12 cellular contexts compared by ENCODE assay signal in genomic region chr2:226216578-226216977, GRCh38.
A peak's percentile ranks its signal among the peaks of the same experiment; 100 is the strongest.
DNase-seq lines count a peak whose midpoint lies in the region; ATAC-seq and TF ChIP-seq lines count a peak whose summit lies in the region.
"Had no signal": no experiment of that assay in that cellular context is flagged by ENCODE, and none has a peak within 500 bp of the region (broad histone marks: within the 10 kb centered on the region; RNA-seq: fewer than 3 reads in every experiment).

No MANE protein-coding gene starts in this region.

- H3K9me3 ChIP-seq in left ventricle myocardium inferior (replicated peaks) (no peaks in the 10 kb centered on the region), MG63 (no peaks in the 10 kb centered on the region), neural progenitor cell (ENCODE audit: low read depth) (no peaks in the 10 kb centered on the region), aorta (ENCODE audit: control insufficient read depth, low read length) (no peaks in the 10 kb centered on the region)
- H3K9me3 ChIP-seq: BLaER1 treated with 17β-estradiol and CSF1 and Interleukin-3, amounts not matched to agents 10 nM and 100 nM had no signal

- no peaks in the 10 kb centered on the region for H4K20me1 ChIP-seq in neural progenitor cell (ENCODE audit: low read depth)
- H4K20me1 ChIP-seq: BLaER1 treated with 17β-estradiol and CSF1 and Interleukin-3, amounts not matched to agents 10 nM and 100 nM had no signal

- WGBS in aorta, 2 donors: 95% methylated on average over 6 of the region's 6 CpGs

- H3K36me3 Mint-ChIP-seq in neural progenitor cell: no peaks in the 10 kb centered on the region
- no peaks in the 10 kb centered on the region for H3K36me3 Mint-ChIP-seq in nephron progenitor cell (ENCODE audit: low read depth)
- H3K36me3 Mint-ChIP-seq: CD4-positive, CD25-positive, alpha-beta regulatory T cell had no signal

- H3K79me2 ChIP-seq in neural progenitor cell (ENCODE audit: low read depth): no peaks in the 10 kb centered on the region

- H3K4me3 ChIP-seq in left ventricle myocardium inferior (no peak overlapping the region), MG63 (no peak overlapping the region), neural progenitor cell (no peak overlapping the region), aorta (ENCODE audit: low read length in 2 of 2) (no peak overlapping the region)
- H3K4me3 ChIP-seq: BLaER1 treated with 17β-estradiol and CSF1 and Interleukin-3, amounts not matched to agents 10 nM and 100 nM had no signal

- peaks cover 13% of the 10 kb centered on the region for H3K4me1 Mint-ChIP-seq in neural progenitor cell
- peaks cover 5% of the 10 kb centered on the region for H3K4me1 Mint-ChIP-seq in nephron progenitor cell
- H3K4me1 Mint-ChIP-seq: CD4-positive, CD25-positive, alpha-beta regulatory T cell had no signal

- no peaks in the 10 kb centered on the region for H3F3A ChIP-seq in neural progenitor cell (ENCODE audit: low read depth)

- no peak overlapping the region for H3K9ac ChIP-seq in neural progenitor cell
- H3K9ac ChIP-seq: BLaER1 treated with 17β-estradiol and CSF1 and Interleukin-3, amounts not matched to agents 10 nM and 100 nM had no signal

- intact Hi-C loops in left ventricle myocardium inferior (cut with micrococcal nuclease) (loop anchor here (10.0 kb wide), 1 partner anchor 588 kb away; no protein-coding TSS in a partner anchor), left ventricle myocardium superior (cut with micrococcal nuclease) (loop anchor here (5.0 kb wide), 1 partner anchor 324 kb away; no protein-coding TSS in a partner anchor), aorta (cut with DNase I) (loop anchor here in 1 of 2 donors (10.0 kb wide), 1 partner anchor 588 kb away; no protein-coding TSS in a partner anchor)

- peak overlapping the region; percentile 26 for H2AFZ ChIP-seq in neural progenitor cell (replicated peaks)

- H3K4me1 ChIP-seq in left ventricle myocardium inferior: peaks cover 11% of the 10 kb centered on the region
- H3K4me1 ChIP-seq in neural progenitor cell: no peaks in the 10 kb centered on the region
- H3K4me1 ChIP-seq in aorta (ENCODE audit: control insufficient read depth in 1 of 2, insufficient read depth in 2 of 2, low read length in 2 of 2): peaks cover 0 to 3% of the 10 kb centered on the region in 2 donors
- H3K4me1 ChIP-seq: BLaER1 treated with 17β-estradiol and CSF1 and Interleukin-3, amounts not matched to agents 10 nM and 100 nM had no signal

- H3K36me3 ChIP-seq in left ventricle myocardium inferior (no peaks in the 10 kb centered on the region), MG63 (no peaks in the 10 kb centered on the region), neural progenitor cell (no peaks in the 10 kb centered on the region), aorta (ENCODE audit: control insufficient read depth in 1 of 2, insufficient read depth in 2 of 2, low read length in 1 of 2) (no peaks in the 10 kb centered on the region)
- H3K36me3 ChIP-seq: BLaER1 treated with 17β-estradiol and CSF1 and Interleukin-3, amounts not matched to agents 10 nM and 100 nM had no signal

- no peaks in the 10 kb centered on the region for H3K27me3 Mint-ChIP-seq in neural progenitor cell (ENCODE audit: insufficient read depth, low read depth)
- no peaks in the 10 kb centered on the region for H3K27me3 Mint-ChIP-seq in nephron progenitor cell (ENCODE audit: low read depth, poor library complexity)

- H3K9me3 Mint-ChIP-seq in neural progenitor cell (peaks cover 2% of the 10 kb centered on the region), nephron progenitor cell (no peaks in the 10 kb centered on the region)
- H3K9me3 Mint-ChIP-seq: H9 had no signal

- no peaks in the 10 kb centered on the region for H3K27me3 ChIP-seq in left ventricle myocardium inferior (ENCODE audit: low read depth)
- no peaks in the 10 kb centered on the region for H3K27me3 ChIP-seq in MG63
- H3K27me3 ChIP-seq in neural progenitor cell: no peaks in the 10 kb centered on the region
- no peaks in the 10 kb centered on the region for H3K27me3 ChIP-seq in aorta (ENCODE audit: control insufficient read depth in 1 of 2, insufficient read depth in 2 of 2, low read length in 1 of 2)
- H3K27me3 ChIP-seq: BLaER1 treated with 17β-estradiol and CSF1 and Interleukin-3, amounts not matched to agents 10 nM and 100 nM had no signal

- no peak overlapping the region for H3K4me2 ChIP-seq in neural progenitor cell
- H3K4me2 ChIP-seq: BLaER1 treated with 17β-estradiol and CSF1 and Interleukin-3, amounts not matched to agents 10 nM and 100 nM had no signal

- no peak overlapping the region for H3K4me3 Mint-ChIP-seq in neural progenitor cell
- H3K4me3 Mint-ChIP-seq in nephron progenitor cell: no peak overlapping the region
- H3K4me3 Mint-ChIP-seq: CD4-positive, CD25-positive, alpha-beta regulatory T cell; H9 had no signal

- DNase-seq in left ventricle myocardium inferior: peak; percentile 12
- DNase-seq in left ventricle myocardium superior: no peak
- DNase-seq in MG63: peak; percentile 1
- DNase-seq in neural progenitor cell (ENCODE audit: low spot score): no peak
- DNase-seq in aorta: no peak
- DNase-seq in substantia nigra (lab: John Stamatoyannopoulos, UW): no peak
- no peak for DNase-seq in nephron progenitor cell
- DNase-seq in NCI-H2107 (lab: John Stamatoyannopoulos, UW): no peak
- DNase-seq: DMS79 had no signal

- H3K27ac Mint-ChIP-seq in neural progenitor cell (no peak overlapping the region), nephron progenitor cell (no peak overlapping the region)
- H3K27ac Mint-ChIP-seq: CD4-positive, CD25-positive, alpha-beta regulatory T cell; H9 had no signal

- no peak for TF ChIP-seq CTCF in left ventricle myocardium inferior (IDR thresholded peaks at IDR 0.05; ENCODE audit: borderline replicate concordance)
- no peak for TF ChIP-seq CTCF in neural progenitor cell (IDR thresholded peaks at IDR 0.05)
- TF ChIP-seq CTCF in nephron progenitor cell (IDR thresholded peaks at IDR 0.05): no peak

- no peak overlapping the region for H3K27ac ChIP-seq in left ventricle myocardium inferior (replicated peaks)
- H3K27ac ChIP-seq in neural progenitor cell: no peak overlapping the region
- no peak overlapping the region for H3K27ac ChIP-seq in aorta (ENCODE audit: low read depth in 1 of 2, low read length in 2 of 2)
- no peak overlapping the region for H3K27ac ChIP-seq in substantia nigra (ENCODE audit: low read depth, low read length, poor library complexity, severe bottlenecking)
- H3K27ac ChIP-seq: BLaER1 treated with 17β-estradiol and CSF1 and Interleukin-3, amounts not matched to agents 10 nM and 100 nM had no signal

- ATAC-seq in left ventricle myocardium superior (no peak), aorta (ENCODE audit: low FRiP score) (peak; percentile 26)

Comparison
In these comparisons a context has a peak if more than half of its experiments do, and no peak if none do; other contexts are left out.
1. DNase-seq: peak in left ventricle myocardium inferior (single experiment) and MG63 (single experiment); none in left ventricle myocardium superior (single experiment), neural progenitor cell (single experiment), aorta (0 of 2), substantia nigra (0 of 49), nephron progenitor cell (single experiment) and NCI-H2107 (single experiment).